Comparison of ENCODE assay signal across 23 cellular contexts in genomic region chr11:128823751-128824150, GRCh38. TPM values are rescaled to one million over a fixed set of nuclear protein-coding genes. Genes with fewer than 3 reads are reported as not detected.
DNase-seq lines count a peak whose midpoint lies in the region; ATAC-seq and TF ChIP-seq lines count a peak whose summit lies in the region.
"Had no signal": no experiment of that assay in that cellular context is flagged by ENCODE, and none has a peak within 500 bp of the region (broad histone marks: within the 10 kb centered on the region; RNA-seq: fewer than 3 reads in every experiment).

No MANE protein-coding gene starts in this region.

- no peak overlapping the region for H3K9ac ChIP-seq in HUES6 (ENCODE audit: low read length)
- H3K9ac ChIP-seq in endodermal cell (ENCODE audit: extremely low read depth, low read length, poor library complexity, severe bottlenecking): no peak overlapping the region
- no peak overlapping the region for H3K9ac ChIP-seq in trophoblast cell (ENCODE audit: low read length)

- H3K4ac ChIP-seq in trophoblast cell (ENCODE audit: low read depth, low read length): no peak overlapping the region

- H3K9me3 Mint-ChIP-seq in CD8-positive, alpha-beta memory T cell: no peaks in the 10 kb centered on the region
- no peaks in the 10 kb centered on the region for H3K9me3 Mint-ChIP-seq in endodermal cell
- H3K9me3 Mint-ChIP-seq: memory B cell; stimulated activated effector memory CD8-positive, alpha-beta T cell treated with anti-CD3 and anti-CD28 coated beads, Interleukin-12 subunit alpha, Interleukin-12 subunit beta, amount 100 ng/mL, for 72 hours had no signal

- H3K4me2 ChIP-seq in trophoblast cell (ENCODE audit: low read length): peak overlapping the region; percentile 51

- H3K9me3 ChIP-seq in CD8-positive, alpha-beta memory T cell (ENCODE audit: low read length): no peaks in the 10 kb centered on the region
- H3K9me3 ChIP-seq in HUES6 (ENCODE audit: control insufficient read depth, insufficient read depth, low read depth, low read length): no peaks in the 10 kb centered on the region
- no peaks in the 10 kb centered on the region for H3K9me3 ChIP-seq in endodermal cell (ENCODE audit: control insufficient read depth, low read length)
- no peaks in the 10 kb centered on the region for H3K9me3 ChIP-seq in trophoblast cell (ENCODE audit: insufficient read depth, low read depth, low read length)
- H3K9me3 ChIP-seq: colonic mucosa, tibial nerve had no signal

- no peaks in the 10 kb centered on the region for H3K27me3 ChIP-seq in CD8-positive, alpha-beta memory T cell (ENCODE audit: insufficient read depth, low read length, poor library complexity, severe bottlenecking)
- H3K27me3 ChIP-seq in HUES6 (ENCODE audit: control insufficient read depth, insufficient read depth, low read length) (no peaks in the 10 kb centered on the region), endodermal cell (ENCODE audit: control insufficient read depth, insufficient read depth, low read length, poor library complexity, severe bottlenecking) (no peaks in the 10 kb centered on the region), trophoblast cell (ENCODE audit: insufficient read depth, low read length) (no peaks in the 10 kb centered on the region)
- H3K27me3 ChIP-seq: colonic mucosa had no signal

- no peak overlapping the region for H3K4me3 Mint-ChIP-seq in CD8-positive, alpha-beta memory T cell
- peak overlapping the region; percentile 32 for H3K4me3 Mint-ChIP-seq in endodermal cell
- H3K4me3 Mint-ChIP-seq: memory B cell; stimulated activated effector memory CD8-positive, alpha-beta T cell treated with anti-CD3 and anti-CD28 coated beads, Interleukin-12 subunit alpha, Interleukin-12 subunit beta, amount 100 ng/mL, for 72 hours had no signal

- H4K8ac ChIP-seq in trophoblast cell (ENCODE audit: low read depth, low read length): no peak overlapping the region

- peaks cover 0 to 40% (median 11%) of the 10 kb centered on the region in 3 donors for H3K36me3 Mint-ChIP-seq in CD8-positive, alpha-beta memory T cell
- H3K36me3 Mint-ChIP-seq in endodermal cell (ENCODE audit: low read depth): no peaks in the 10 kb centered on the region

- H3K4me3 ChIP-seq in CD8-positive, alpha-beta memory T cell (ENCODE audit: low read length): no peak overlapping the region
- H3K4me3 ChIP-seq in HUES6 (ENCODE audit: low read depth, low read length): peak overlapping the region; percentile 13; the same call in 1 of the 2 replicates
- H3K4me3 ChIP-seq in endodermal cell (ENCODE audit: low read length): no peak overlapping the region
- no peak overlapping the region for H3K4me3 ChIP-seq in trophoblast cell (ENCODE audit: low read depth, low read length)
- H3K4me3 ChIP-seq: colonic mucosa had no signal

- no peaks in the 10 kb centered on the region for H3K4me1 ChIP-seq in CD8-positive, alpha-beta memory T cell (ENCODE audit: insufficient read depth, low read length)
- peaks cover 6% of the 10 kb centered on the region; the same call in 1 of the 2 replicates for H3K4me1 ChIP-seq in HUES6 (ENCODE audit: control insufficient read depth, insufficient read depth, low read length)
- no peaks in the 10 kb centered on the region for H3K4me1 ChIP-seq in endodermal cell (ENCODE audit: control insufficient read depth, insufficient read depth, low read length)
- H3K4me1 ChIP-seq in trophoblast cell (ENCODE audit: control insufficient read depth in 1 of 2, insufficient read depth in 2 of 2, low read length in 2 of 2): peaks cover 2 to 4% of the 10 kb centered on the region in 2 experiments
- H3K4me1 ChIP-seq: colonic mucosa, foreskin keratinocyte had no signal

- no peak for DNase-seq in CD8-positive, alpha-beta memory T cell
- no peak for DNase-seq in endodermal cell
- DNase-seq in trophoblast cell: no peak
- DNase-seq in GM19240 (ENCODE audit: insufficient read length, low spot score): no peak
- no peak for DNase-seq in NCI-H774 (lab: John Stamatoyannopoulos, UW)
- DNase-seq in activated gamma-delta T cell treated with Interleukin-2 at 50 U/mL for 16 hours: no peak
- DNase-seq: activated CD4-positive, alpha-beta T cell treated with anti-CD3 and anti-CD28 coated beads for 48 hours; activated CD8-positive, alpha-beta memory T cell treated with anti-CD3 and anti-CD28 coated beads, Interleukin-2, amount 50 U/mL, for 48 hours; activated naive CD4-positive, alpha-beta T cell treated with Interleukin-2 at 50 U/mL for 16 hours; colonic mucosa; foreskin keratinocyte; Karpas-422; NCI-H1092 treated with DMSO at 0.1 percent for 48 hours; NCI-H524 treated with DMSO at 0.1 percent for 48 hours; stimulated activated CD4-positive, alpha-beta T cell treated with anti-CD3 and anti-CD28 coated beads, Interleukin-15, amount 100 ng/mL, for 24 hours had no signal

- H2AFZ ChIP-seq in trophoblast cell (ENCODE audit: insufficient read depth, low read length, poor library complexity): peak overlapping the region; percentile 74

- H2BK12ac ChIP-seq in trophoblast cell (ENCODE audit: low read length): no peak overlapping the region

- H3K27ac Mint-ChIP-seq in CD8-positive, alpha-beta memory T cell: peak overlapping the region in 5 of 8 donors; percentile 29 to 86 (median 51)
- H3K27ac Mint-ChIP-seq in endodermal cell: no peak overlapping the region
- H3K27ac Mint-ChIP-seq: memory B cell; stimulated activated effector memory CD8-positive, alpha-beta T cell treated with anti-CD3 and anti-CD28 coated beads, Interleukin-12 subunit alpha, Interleukin-12 subunit beta, amount 100 ng/mL, for 72 hours had no signal

- no peaks in the 10 kb centered on the region for H3K79me2 ChIP-seq in trophoblast cell (ENCODE audit: control insufficient read depth, insufficient read depth, low read length, poor library complexity)

- no peak overlapping the region for H3K14ac ChIP-seq in trophoblast cell (ENCODE audit: low read length)

- H3K27ac ChIP-seq in CD8-positive, alpha-beta memory T cell (ENCODE audit: low read depth, low read length): no peak overlapping the region
- H3K27ac ChIP-seq in HUES6 (ENCODE audit: low read depth, low read length) (no peak overlapping the region), endodermal cell (ENCODE audit: low read depth, low read length) (no peak overlapping the region), trophoblast cell (ENCODE audit: low read depth, low read length) (no peak overlapping the region)
- H3K27ac ChIP-seq: colonic mucosa, foreskin keratinocyte, tibial nerve had no signal

- peaks cover 0 to 4% (median 0%) of the 10 kb centered on the region in 3 donors for H3K4me1 Mint-ChIP-seq in CD8-positive, alpha-beta memory T cell
- H3K4me1 Mint-ChIP-seq in endodermal cell: peaks cover 17% of the 10 kb centered on the region
- H3K4me1 Mint-ChIP-seq: stimulated activated effector memory CD8-positive, alpha-beta T cell treated with anti-CD3 and anti-CD28 coated beads, Interleukin-12 subunit alpha, Interleukin-12 subunit beta, amount 100 ng/mL, for 72 hours had no signal

- peaks cover 0 to 2% of the 10 kb centered on the region in 2 donors for H3K27me3 Mint-ChIP-seq in CD8-positive, alpha-beta memory T cell
- peaks cover 6% of the 10 kb centered on the region for H3K27me3 Mint-ChIP-seq in endodermal cell (ENCODE audit: insufficient read depth)
- H3K27me3 Mint-ChIP-seq: memory B cell had no signal

- H2BK5ac ChIP-seq in trophoblast cell (ENCODE audit: low read depth, low read length, poor library complexity): no peak overlapping the region

- no peak for ATAC-seq in GM18907 (IDR thresholded peaks at IDR 0.05; ENCODE audit: unreplicated experiment)
- ATAC-seq: stimulated activated effector memory CD8-positive, alpha-beta T cell treated with anti-CD3 and anti-CD28 coated beads, Interleukin-12 subunit alpha, Interleukin-12 subunit beta, amount 100 ng/mL, for 72 hours had no signal

- TF ChIP-seq CTCF in endodermal cell (conservative IDR thresholded peaks at IDR 0.05): no peak

- CTCF ChIA-PET in CD8-positive, alpha-beta memory T cell (lab: Charles Lee): no interaction called here

- no peak overlapping the region for H3K18ac ChIP-seq in trophoblast cell (ENCODE audit: low read length)

- peaks cover 10% of the 10 kb centered on the region for H3K79me1 ChIP-seq in trophoblast cell (ENCODE audit: low read length)

- no peak overlapping the region for H4K12ac ChIP-seq in trophoblast cell (ENCODE audit: low read depth, low read length)

- no peak overlapping the region for H2AK5ac ChIP-seq in trophoblast cell (ENCODE audit: low read length)

- 89 to 100% methylated on average over 1 to 11 of the region's 12 CpGs for WGBS in endodermal cell (ENCODE audit: insufficient coverage in 1 of 2, insufficient read length in 1 of 2), 2 experiments
- no CpG with 5 or more reads among the region's 12 CpGs for WGBS in trophoblast cell (ENCODE audit: extremely low coverage, insufficient coverage, insufficient read length)

- no peak overlapping the region for H3K23ac ChIP-seq in trophoblast cell (ENCODE audit: low read length)

- POLR2A ChIA-PET in CD8-positive, alpha-beta memory T cell (lab: Charles Lee): no interaction called here

- no peaks in the 10 kb centered on the region for H3K36me3 ChIP-seq in CD8-positive, alpha-beta memory T cell (ENCODE audit: insufficient read depth, low read length)
- no peaks in the 10 kb centered on the region for H3K36me3 ChIP-seq in HUES6 (ENCODE audit: control insufficient read depth, insufficient read depth, low read length)
- H3K36me3 ChIP-seq in endodermal cell (ENCODE audit: control insufficient read depth, insufficient read depth, low read length): no peaks in the 10 kb centered on the region
- no peaks in the 10 kb centered on the region for H3K36me3 ChIP-seq in trophoblast cell (ENCODE audit: control insufficient read depth in 1 of 2, insufficient read depth in 2 of 2, low read length in 2 of 2)
- H3K36me3 ChIP-seq: colonic mucosa, tibial nerve had no signal

- peak overlapping the region; percentile 70 for H2BK120ac ChIP-seq in trophoblast cell (ENCODE audit: insufficient read depth, low read length, poor library complexity)

- peak overlapping the region; percentile 55 for H4K91ac ChIP-seq in trophoblast cell (ENCODE audit: low read depth, low read length)

RNA-seq across cellular contexts. Expression of gene KCNJ1, which starts 43.3 kb away (rescaled TPM):
- total RNA-seq in CD8-positive, alpha-beta memory T cell: not detected
- polyA plus RNA-seq in CD8-positive, alpha-beta memory T cell: not detected
- not detected for total RNA-seq in endodermal cell
- polyA plus RNA-seq in endodermal cell (2013, experiment 1 of 2): 0.36 TPM
- not detected for polyA plus RNA-seq in endodermal cell (2013, experiment 2 of 2)
- not detected in 2 replicates for polyA plus RNA-seq in trophoblast cell (2013)
- total RNA-seq: colonic mucosa, foreskin keratinocyte, HT-29, kidney epithelial cell, Right ventricle myocardium inferior, tibial nerve had no signal
- polyA plus RNA-seq: foreskin keratinocyte had no signal
